Comparison of ENCODE assay signal across 16 cellular contexts in the genomic region with DNA sequence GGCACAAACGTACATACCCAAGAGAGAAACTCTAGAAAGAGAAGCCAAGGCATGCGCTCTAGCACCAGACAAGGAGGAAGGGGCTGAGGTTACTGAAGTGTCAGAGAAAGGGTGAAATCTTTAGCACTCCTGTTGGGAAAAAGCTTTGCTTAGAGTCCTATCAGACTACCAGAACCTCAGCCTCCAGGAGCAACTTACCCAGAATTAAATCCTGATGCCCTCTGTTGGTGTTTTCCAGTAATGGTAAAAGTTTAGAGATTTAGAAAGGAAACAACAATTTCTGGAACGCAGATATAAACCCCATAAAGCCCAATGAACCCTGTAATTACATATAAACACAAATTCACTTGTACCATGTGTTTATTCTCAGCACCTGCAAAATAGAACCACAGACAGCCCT. TPM values are rescaled to one million over a fixed set of nuclear protein-coding genes. Genes with fewer than 3 reads are reported as not detected.
DNase-seq lines count a peak whose midpoint lies in the region; ATAC-seq and TF ChIP-seq lines count a peak whose summit lies in the region.
"Had no signal": no experiment of that assay in that cellular context is flagged by ENCODE, and none has a peak within 500 bp of the region (broad histone marks: within the 10 kb centered on the region; RNA-seq: fewer than 3 reads in every experiment).

No MANE protein-coding gene starts in this region.

- no peaks in the 10 kb centered on the region for H3K4me1 Mint-ChIP-seq in activated T-cell treated with anti-CD3 and anti-CD28 coated beads, Interleukin-2, amount 50 U/mL, for 4 hours (ENCODE audit: low read depth)
- H3K4me1 Mint-ChIP-seq: CD4-positive, alpha-beta memory T cell had no signal

- no peak overlapping the region for H3K4ac ChIP-seq in mesenchymal stem cell (ENCODE audit: low read depth in 1 of 2, low read length in 2 of 2)

- no peak overlapping the region for H3K18ac ChIP-seq in mesenchymal stem cell (ENCODE audit: low read depth in 1 of 2, low read length in 2 of 2)

- H3K4me2 ChIP-seq in DOHH2 (ENCODE audit: low read length), result no peak overlapping the region
- H3K4me2 ChIP-seq in mesenchymal stem cell (ENCODE audit: low read length, poor library complexity, severe bottlenecking), result no peak overlapping the region

- H3F3A ChIP-seq in DOHH2 (ENCODE audit: control insufficient read depth, insufficient read depth), result no peaks in the 10 kb centered on the region

- WGBS in mesenchymal stem cell, result 71% methylated on average over 3 of the region's 3 CpGs

- H2BK120ac ChIP-seq in mesenchymal stem cell (ENCODE audit: low read depth, low read length), result no peak overlapping the region

- H3K27ac ChIP-seq in DOHH2 (ENCODE audit: low read depth, low read length) (no peak overlapping the region), SK-N-MC (no peak overlapping the region), mesenchymal stem cell (ENCODE audit: low read length, poor library complexity, severe bottlenecking) (no peak overlapping the region)
- H3K27ac ChIP-seq: coronary artery had no signal

- H3K4me3 ChIP-seq in DOHH2 (ENCODE audit: low read length) (no peak overlapping the region), SK-N-MC (no peak overlapping the region), mesenchymal stem cell (ENCODE audit: insufficient read depth in 1 of 2, low read depth in 1 of 2, low read length in 2 of 2) (no peak overlapping the region)
- H3K4me3 ChIP-seq: coronary artery had no signal

- H3K9me3 Mint-ChIP-seq in activated T-cell treated with anti-CD3 and anti-CD28 coated beads, Interleukin-2, amount 50 U/mL, for 4 hours, result no peaks in the 10 kb centered on the region

- no peaks in the 10 kb centered on the region for H3K36me3 Mint-ChIP-seq in activated T-cell treated with anti-CD3 and anti-CD28 coated beads, Interleukin-2, amount 50 U/mL, for 4 hours (ENCODE audit: insufficient read depth)
- H3K36me3 Mint-ChIP-seq: CD4-positive, alpha-beta memory T cell had no signal

- no peak overlapping the region for H3K4me3 Mint-ChIP-seq in activated T-cell treated with anti-CD3 and anti-CD28 coated beads, Interleukin-2, amount 50 U/mL, for 4 hours
- H3K4me3 Mint-ChIP-seq: CD4-positive, alpha-beta memory T cell; HFFc6 had no signal

- no peak overlapping the region for H2BK12ac ChIP-seq in mesenchymal stem cell (ENCODE audit: low read length in 2 of 2)

- H3K4me1 ChIP-seq in DOHH2 (ENCODE audit: control insufficient read depth, low read length) (0 out of 2 replicates have a peak, but pooled peaks cover 3% of the 10 kb centered on the region), mesenchymal stem cell (ENCODE audit: control insufficient read depth, insufficient read depth, low read depth, low read length) (no peaks in the 10 kb centered on the region)

- no peaks in the 10 kb centered on the region for H3K79me1 ChIP-seq in mesenchymal stem cell (replicated peaks; ENCODE audit: low read length, poor library complexity, severe bottlenecking)

- no peak overlapping the region for H4K91ac ChIP-seq in mesenchymal stem cell (ENCODE audit: low read length)

- ATAC-seq in activated T-cell treated with anti-CD3 and anti-CD28 coated beads, Interleukin-2, amount 50 U/mL, for 4 hours, result no peak
- ATAC-seq in GM18505 (IDR thresholded peaks at IDR 0.05; ENCODE audit: unreplicated experiment), result no peak
- ATAC-seq in HG03045 (IDR thresholded peaks at IDR 0.05; ENCODE audit: unreplicated experiment), result no peak

- H4K8ac ChIP-seq in mesenchymal stem cell (ENCODE audit: low read length), result no peak overlapping the region

- H3K27me3 ChIP-seq in DOHH2 (ENCODE audit: control insufficient read depth, low read length), result peaks cover 9% of the 10 kb centered on the region; the same call in 1 of the 2 replicates
- H3K27me3 ChIP-seq in mesenchymal stem cell (ENCODE audit: control insufficient read depth in 1 of 2, insufficient read depth in 1 of 2, low read length in 2 of 2), result no peaks in the 10 kb centered on the region

- H3K9me2 ChIP-seq in DOHH2 (replicated peaks; ENCODE audit: control insufficient read depth, low read length), result no peaks in the 10 kb centered on the region

- H3K9me3 ChIP-seq in DOHH2 (ENCODE audit: control insufficient read depth, insufficient read depth, low read length) (no peaks in the 10 kb centered on the region), SK-N-MC (ENCODE audit: low read depth, low read length) (no peaks in the 10 kb centered on the region), mesenchymal stem cell (ENCODE audit: control insufficient read depth, low read length) (no peaks in the 10 kb centered on the region)

- TF ChIP-seq POLR2A in GM18505 (IDR thresholded peaks at IDR 0.05; ENCODE audit: borderline replicate concordance, extremely low read depth, insufficient read depth, insufficient read length), result no peak

- no peak overlapping the region for H3K23ac ChIP-seq in mesenchymal stem cell (ENCODE audit: low read length in 2 of 2)

- no peak overlapping the region for H3K14ac ChIP-seq in mesenchymal stem cell (ENCODE audit: low read length in 2 of 2)

- peak; percentile 26 for TF ChIP-seq CTCF in DOHH2 (IDR thresholded peaks at IDR 0.05; ENCODE audit: low read depth, low read length, poor library complexity, severe bottlenecking)

- H3K36me3 ChIP-seq in DOHH2 (ENCODE audit: control insufficient read depth, low read length) (no peaks in the 10 kb centered on the region), SK-N-MC (ENCODE audit: insufficient read depth, low read length) (no peaks in the 10 kb centered on the region), mesenchymal stem cell (ENCODE audit: control insufficient read depth in 1 of 2, insufficient read depth in 2 of 2, low read depth in 1 of 2, low read length in 2 of 2) (no peaks in the 10 kb centered on the region)

- H2AK5ac ChIP-seq in mesenchymal stem cell (ENCODE audit: low read length, severe bottlenecking), result no peak overlapping the region

- no peak overlapping the region for H3K9ac ChIP-seq in SK-N-MC (ENCODE audit: insufficient read length)
- H3K9ac ChIP-seq in mesenchymal stem cell (ENCODE audit: low read length), result no peak overlapping the region

- H2BK5ac ChIP-seq in mesenchymal stem cell (ENCODE audit: low read depth, low read length, poor library complexity, severe bottlenecking), result no peak overlapping the region

- H3K27me3 Mint-ChIP-seq in activated T-cell treated with anti-CD3 and anti-CD28 coated beads, Interleukin-2, amount 50 U/mL, for 4 hours (ENCODE audit: low read depth), result no peaks in the 10 kb centered on the region

- H3K79me2 ChIP-seq in DOHH2 (ENCODE audit: control insufficient read depth, low read length), result no peaks in the 10 kb centered on the region

- no peak overlapping the region for H2AFZ ChIP-seq in mesenchymal stem cell (ENCODE audit: low read depth, low read length)

- DNase-seq in LHCN-M2 (ENCODE audit: low read depth), result peak; percentile 20
- DNase-seq in SK-N-MC (ENCODE audit: low read depth, low spot score), result peak; percentile 2
- DNase-seq in mesenchymal stem cell, result peak; percentile 3
- no peak for DNase-seq in activated T-cell treated with anti-CD3 and anti-CD28 coated beads, Interleukin-2, amount 50 U/mL, for 4 hours
- DNase-seq in NCI-H1436 (lab: John Stamatoyannopoulos, UW), result no peak
- DNase-seq: activated CD4-positive, CD25-positive, alpha-beta regulatory T cell treated with anti-CD3 and anti-CD28 coated beads, Interleukin-2, amount 50 U/mL, for 72 hours; activated T-cell treated with anti-CD3 and anti-CD28 coated beads for 4 hours; CD4-positive, alpha-beta memory T cell; HFFc6; hypothalamus; NK-92 treated with Interleukin-12 subunit alpha and Interleukin-12 subunit beta, amount 100 ng/mL, for 24 hours; occipital lobe had no signal

- H4K20me1 ChIP-seq in DOHH2 (ENCODE audit: control insufficient read depth, insufficient read depth, low read depth, low read length), result no peaks in the 10 kb centered on the region

- H2BK15ac ChIP-seq in mesenchymal stem cell (ENCODE audit: low read depth, poor library complexity, severe bottlenecking), result no peak overlapping the region

RNA-seq across cellular contexts. Expression of a gene that starts 33.2 kb away (rescaled TPM):
- 10.9 and 11.8 TPM in 2 replicates for total RNA-seq in LHCN-M2 (2014; rRNA removed)
- 5.6 TPM for polyA plus RNA-seq in LHCN-M2 (2012)
- 2.5 TPM for polyA plus RNA-seq in mesenchymal stem cell (2013, experiment 1 of 2)
- polyA plus RNA-seq in mesenchymal stem cell (2013, experiment 2 of 2), result 2.3 TPM
- 1 to 10 TPM; 1.7 to 1.8 (median 1.7) TPM for total RNA-seq in activated T-cell treated with anti-CD3 and anti-CD28 coated beads, Interleukin-2, amount 50 U/mL, for 4 hours

Comparison
In these comparisons a context has a peak if more than half of its experiments do, and no peak if none do; other contexts are left out.
1. DNase-seq: peak in LHCN-M2 (single experiment), SK-N-MC (single experiment) and mesenchymal stem cell (single experiment); none in activated T-cell treated with anti-CD3 and anti-CD28 coated beads, Interleukin-2, amount 50 U/mL, for 4 hours (single experiment) and NCI-H1436 (single experiment).